10 cellular contexts compared by ENCODE assay signal in genomic region chr16:10297341-10298006, GRCh38.
DNase-seq lines count a peak whose midpoint lies in the region; ATAC-seq and TF ChIP-seq lines count a peak whose summit lies in the region.
"Had no signal": no experiment of that assay in that cellular context is flagged by ENCODE, and none has a peak within 500 bp of the region (broad histone marks: within the 10 kb centered on the region; RNA-seq: fewer than 3 reads in every experiment).

No MANE protein-coding gene starts in this region.

- H3K4me2 ChIP-seq in OCI-LY1 (ENCODE audit: low read length): peak overlapping the region; percentile 83

- WGBS in spleen, 5 donors: 44 to 60% (median 49%) methylated on average over 13 of the region's 13 CpGs
- WGBS in heart left ventricle, 4 donors: 82 to 87% (median 84%) methylated on average over 13 of the region's 13 CpGs

- peaks cover 48% of the 10 kb centered on the region for H3K4me1 ChIP-seq in OCI-LY1 (ENCODE audit: insufficient read depth, low read length, severe bottlenecking)
- H3K4me1 ChIP-seq in spleen: peaks cover 0 to 30% (median 13%) of the 10 kb centered on the region in 6 donors
- H3K4me1 ChIP-seq in heart left ventricle: no peaks in the 10 kb centered on the region

- H4K20me1 ChIP-seq in OCI-LY1 (ENCODE audit: insufficient read depth, low read length): no peaks in the 10 kb centered on the region

- H3K27me3 ChIP-seq in OCI-LY1 (ENCODE audit: insufficient read depth, low read length) (no peaks in the 10 kb centered on the region), spleen (replicated peaks in 1 of 7) (no peaks in the 10 kb centered on the region), heart left ventricle (no peaks in the 10 kb centered on the region)

- H3K9me3 ChIP-seq in OCI-LY1 (ENCODE audit: low read length): peaks cover under 1% of the 10 kb centered on the region; the same call in 1 of the 2 replicates
- H3K9me3 ChIP-seq in spleen: peaks cover 0 to 13% (median 8%) of the 10 kb centered on the region in 8 donors
- peaks cover 0 to 5% (median 0%) of the 10 kb centered on the region in 12 donors for H3K9me3 ChIP-seq in heart left ventricle

- ATAC-seq in HG02970 (IDR thresholded peaks at IDR 0.05; ENCODE audit: low FRiP score, unreplicated experiment) (peak; percentile 95), heart left ventricle (no peak), left lobe of liver (no peak)
- ATAC-seq in activated T-cell treated with anti-CD3 and anti-CD28 coated beads, Interleukin-2, amount 50 U/mL, for 72 hours (replicated peaks in 1 of 2): no peak

- H3K4me3 Mint-ChIP-seq in activated T-cell treated with anti-CD3 and anti-CD28 coated beads, Interleukin-2, amount 50 U/mL, for 72 hours: no peak overlapping the region
- H3K4me3 Mint-ChIP-seq: nephron had no signal

- H3K4me1 Mint-ChIP-seq in activated T-cell treated with anti-CD3 and anti-CD28 coated beads, Interleukin-2, amount 50 U/mL, for 72 hours (ENCODE audit: low read depth): no peaks in the 10 kb centered on the region
- H3K4me1 Mint-ChIP-seq: nephron had no signal

- DNase-seq in spleen: peak; percentile 83
- no peak for DNase-seq in heart left ventricle
- no peak for DNase-seq in GDM1 (lab: John Stamatoyannopoulos, UW)
- DNase-seq in left lobe of liver (ENCODE audit: low spot score): no peak
- DNase-seq in activated T-cell treated with anti-CD3 and anti-CD28 coated beads, Interleukin-2, amount 50 U/mL, for 72 hours: no peak
- DNase-seq: activated CD4-positive, CD25-positive, alpha-beta regulatory T cell treated with anti-CD3 and anti-CD28 coated beads, Interleukin-2, amount 50 U/mL, for 72 hours had no signal

- H3K9me2 ChIP-seq in OCI-LY1 (ENCODE audit: low read depth, low read length): no peaks in the 10 kb centered on the region

- no peaks in the 10 kb centered on the region for H3K27me3 Mint-ChIP-seq in activated T-cell treated with anti-CD3 and anti-CD28 coated beads, Interleukin-2, amount 50 U/mL, for 72 hours (ENCODE audit: low read depth)

- peaks cover 7 to 13% of the 10 kb centered on the region in 2 donors for H3K9me3 Mint-ChIP-seq in activated T-cell treated with anti-CD3 and anti-CD28 coated beads, Interleukin-2, amount 50 U/mL, for 72 hours

- H3K9ac ChIP-seq in OCI-LY1 (ENCODE audit: low read length): peak overlapping the region; percentile 76

- H3K4me3 ChIP-seq in OCI-LY1 (ENCODE audit: low read depth, low read length, poor library complexity, severe bottlenecking) (peak overlapping the region; percentile 47), spleen (peak overlapping the region in 1 of 8 donors; percentile 13), heart left ventricle (no peak overlapping the region)

- TF ChIP-seq CTCF in OCI-LY1 (IDR thresholded peaks at IDR 0.05; ENCODE audit: low read length) (no peak), spleen (IDR thresholded peaks at IDR 0.05 in 8 of 11, conservative IDR thresholded peaks at IDR 0.05 in 3 of 11) (no peak), heart left ventricle (IDR thresholded peaks at IDR 0.05) (no peak)

- no peak overlapping the region for H3K27ac Mint-ChIP-seq in activated T-cell treated with anti-CD3 and anti-CD28 coated beads, Interleukin-2, amount 50 U/mL, for 72 hours

- H3K36me3 Mint-ChIP-seq in activated T-cell treated with anti-CD3 and anti-CD28 coated beads, Interleukin-2, amount 50 U/mL, for 72 hours (ENCODE audit: insufficient read depth in 2 of 2): peaks cover 6 to 8% of the 10 kb centered on the region in 2 donors

- H3F3A ChIP-seq in OCI-LY1 (ENCODE audit: insufficient read depth, low read length): peaks cover 7% of the 10 kb centered on the region

- peak; percentile 31 for TF ChIP-seq POLR2A in GM19099 (IDR thresholded peaks at IDR 0.05; ENCODE audit: extremely low read depth, insufficient read length, low read depth)
- TF ChIP-seq POLR2A in spleen (IDR thresholded peaks at IDR 0.05): no peak
- no peak for TF ChIP-seq POLR2A in heart left ventricle (IDR thresholded peaks at IDR 0.05)

- H3K79me2 ChIP-seq in OCI-LY1 (ENCODE audit: insufficient read depth, low read length): no peaks in the 10 kb centered on the region

- peak overlapping the region; percentile 100 for H2AFZ ChIP-seq in OCI-LY1 (ENCODE audit: low read length)

- H3K36me3 ChIP-seq in OCI-LY1 (ENCODE audit: insufficient read depth, low read length) (no peaks in the 10 kb centered on the region; the same call in 1 of the 2 replicates), spleen (no peaks in the 10 kb centered on the region), heart left ventricle (no peaks in the 10 kb centered on the region)

- intact Hi-C loops in spleen (cut with DNase I; ENCODE audit: low total_unique reads) (no loop called here), heart left ventricle (cut with DNase I) (no loop called here)

- peak overlapping the region; percentile 99 for H3K27ac ChIP-seq in OCI-LY1 (ENCODE audit: low read depth, low read length, poor library complexity, severe bottlenecking)
- H3K27ac ChIP-seq in spleen: peak overlapping the region; percentile 43 to 86 (median 74)
- no peak overlapping the region for H3K27ac ChIP-seq in heart left ventricle

Comparison
In these comparisons a context has a peak if more than half of its experiments do, and no peak if none do; other contexts are left out.
1. H3K27ac ChIP-seq: peak in OCI-LY1 (single experiment) and spleen (8 of 8); none in heart left ventricle (0 of 12).